17 cellular contexts compared by ENCODE assay signal in the genomic region with DNA sequence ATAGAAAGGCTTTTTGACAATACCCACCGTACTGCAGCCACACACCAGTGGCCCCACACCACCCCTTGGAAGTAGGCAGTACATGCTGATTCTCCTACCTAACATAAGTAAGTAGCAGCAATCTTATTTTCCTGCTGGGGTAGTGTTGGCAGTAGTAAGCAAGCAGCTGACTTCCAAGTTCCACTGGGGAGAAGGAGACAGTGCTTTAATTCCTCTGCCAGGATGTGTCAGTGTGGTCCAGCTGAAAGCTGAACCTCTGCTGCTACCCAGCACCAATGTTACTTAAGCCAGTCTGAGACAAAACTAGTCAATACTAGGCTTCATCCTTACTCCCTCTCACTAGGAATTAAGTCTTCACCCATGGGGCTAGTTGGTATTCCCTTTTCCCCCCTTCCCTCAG.
"Had no signal": no experiment of that assay in that cellular context is flagged by ENCODE, and none has a peak within 500 bp of the region (broad histone marks: within the 10 kb centered on the region; RNA-seq: fewer than 3 reads in every experiment).

No MANE protein-coding gene starts in this region.

- H3K79me2 ChIP-seq: hepatocyte had no signal

- H3K4me3 ChIP-seq: body of pancreas, dorsolateral prefrontal cortex, hepatocyte, tibial nerve, uterus had no signal

- H2AFZ ChIP-seq: hepatocyte had no signal

- H3K4me1 ChIP-seq: uterus had no signal

- H3K9me3 ChIP-seq: body of pancreas, neutrophil, uterus had no signal

- H3K27me3 Mint-ChIP-seq: activated CD4-positive, alpha-beta memory T cell treated with anti-CD3 and anti-CD28 coated beads for 36 hours; activated CD4-positive, alpha-beta T cell treated with anti-CD3 and anti-CD28 coated beads for 36 hours; activated naive CD8-positive, alpha-beta T cell; naive thymus-derived CD8-positive, alpha-beta T cell; stimulated activated naive CD8-positive, alpha-beta T cell treated with anti-CD3 and anti-CD28 coated beads, Interleukin-15, Interleukin-2, amounts not matched to agents 100 ng/mL and 50 ng/mL, for 24 hours had no signal

- H3K36me3 Mint-ChIP-seq: activated CD4-positive, alpha-beta memory T cell treated with anti-CD3 and anti-CD28 coated beads for 36 hours had no signal

- H3K36me3 ChIP-seq: neutrophil, uterus had no signal

- H3K9me3 Mint-ChIP-seq: stimulated activated naive CD8-positive, alpha-beta T cell treated with anti-CD3 and anti-CD28 coated beads, Interleukin-15, Interleukin-2, amounts not matched to agents 100 ng/mL and 50 ng/mL, for 24 hours; T-helper 2 cell treated with Interferon-gamma antibody and Interleukin-4, amounts not matched to agents 5 μg/mL and 100 μg/mL, for 36 hours had no signal

- H3K4me2 ChIP-seq: hepatocyte had no signal

- H3K27ac Mint-ChIP-seq: activated CD4-positive, alpha-beta memory T cell treated with anti-CD3 and anti-CD28 coated beads for 36 hours; activated CD4-positive, alpha-beta T cell treated with anti-CD3 and anti-CD28 coated beads for 36 hours; activated naive CD8-positive, alpha-beta T cell; stimulated activated naive CD8-positive, alpha-beta T cell treated with anti-CD3 and anti-CD28 coated beads, Interleukin-15, Interleukin-2, amounts not matched to agents 100 ng/mL and 50 ng/mL, for 24 hours; T-helper 2 cell treated with Interferon-gamma antibody and Interleukin-4, amounts not matched to agents 5 μg/mL and 100 μg/mL, for 36 hours had no signal

- H3K27ac ChIP-seq: body of pancreas, dorsolateral prefrontal cortex, hepatocyte, neutrophil, tibial nerve, uterus had no signal

- H3K4me3 Mint-ChIP-seq: activated CD4-positive, alpha-beta memory T cell treated with anti-CD3 and anti-CD28 coated beads for 36 hours; activated CD4-positive, alpha-beta T cell treated with anti-CD3 and anti-CD28 coated beads for 36 hours; activated naive CD8-positive, alpha-beta T cell; naive thymus-derived CD8-positive, alpha-beta T cell; stimulated activated naive CD8-positive, alpha-beta T cell treated with anti-CD3 and anti-CD28 coated beads, Interleukin-15, Interleukin-2, amounts not matched to agents 100 ng/mL and 50 ng/mL, for 24 hours; T-helper 2 cell treated with Interferon-gamma antibody and Interleukin-4, amounts not matched to agents 5 μg/mL and 100 μg/mL, for 36 hours had no signal

- H3K27me3 ChIP-seq: body of pancreas, dorsolateral prefrontal cortex, hepatocyte, neutrophil, tibial nerve, uterus had no signal

- ATAC-seq: activated CD4-positive, alpha-beta T cell treated with anti-CD3 and anti-CD28 coated beads for 36 hours; body of pancreas; left cardiac atrium; naive thymus-derived CD8-positive, alpha-beta T cell had no signal

- DNase-seq: activated CD4-positive, alpha-beta memory T cell treated with anti-CD3 and anti-CD28 coated beads for 36 hours; activated CD4-positive, alpha-beta T cell treated with anti-CD3 and anti-CD28 coated beads for 36 hours; activated T-cell treated with anti-CD3 and anti-CD28 coated beads for 4 hours; body of pancreas; dorsolateral prefrontal cortex; left cardiac atrium; mesendoderm; stimulated activated CD4-positive, alpha-beta T cell treated with anti-CD3 and anti-CD28 coated beads, Interleukin-12 subunit alpha, Interleukin-12 subunit beta, amount 100 ng/mL, for 4 hours; stimulated activated CD4-positive, alpha-beta T cell treated with anti-CD3 and anti-CD28 coated beads, Interleukin-1b, Interleukin-23, amount 100 ng/mL, for 48 hours; uterus had no signal
